Comparison of ENCODE assay signal across 30 cellular contexts in genomic region chr19:50292216-50292827, GRCh38. TPM values are rescaled to one million over a fixed set of nuclear protein-coding genes. Genes with fewer than 3 reads are reported as not detected.
"Had no signal": no experiment of that assay in that cellular context is flagged by ENCODE, and none has a peak within 500 bp of the region (broad histone marks: within the 10 kb centered on the region; RNA-seq: fewer than 3 reads in every experiment).

No MANE protein-coding gene starts in this region.

- H3K36me3 ChIP-seq: breast epithelium, WERI-Rb-1 had no signal

- H3K4me2 ChIP-seq: KMS-11 had no signal

- H3K9ac ChIP-seq: KMS-11 had no signal

- H3K4me1 Mint-ChIP-seq: activated naive CD4-positive, alpha-beta T cell treated with anti-CD3 and anti-CD28 coated beads, Interleukin-2, amount 10 ng/mL, durations not matched to agents 7 days and 5 days; T-cell had no signal

- H3K36me3 Mint-ChIP-seq: activated naive CD4-positive, alpha-beta T cell treated with anti-CD3 and anti-CD28 coated beads, Interleukin-2, amount 10 ng/mL, durations not matched to agents 7 days and 5 days; T-cell had no signal

- DNase-seq: activated CD4-positive, alpha-beta T cell treated with anti-CD3 and anti-CD28 coated beads for 4 hours; activated CD8-positive, alpha-beta memory T cell treated with anti-CD3 and anti-CD28 coated beads, Interleukin-2, amount 50 U/mL, for 4 hours; activated CD8-positive, alpha-beta T cell treated with anti-CD3 and anti-CD28 coated beads for 36 hours; activated gamma-delta T cell treated with Interleukin-2 at 50 U/mL for 16 hours; activated naive CD4-positive, alpha-beta T cell treated with anti-CD3 and anti-CD28 coated beads, Interleukin-2, amount 10 ng/mL, durations not matched to agents 7 days and 5 days; activated T-cell treated with anti-CD3 and anti-CD28 coated beads, Interleukin-2, amount 50 U/mL, for 72 hours; caudate nucleus; NCI-H1092; NCI-H1417; NCI-H1694; NCI-H2029; NCI-H2107; NCI-H2171 treated with DMSO at 0.1 percent for 48 hours; NCI-H345; NCI-H510A; NCI-H69; NK-92 treated with Interleukin-12 subunit alpha and Interleukin-12 subunit beta, amount 100 ng/mL, for 24 hours; OCI-M1; RPMI8226; T-cell; T-helper 2 cell; WERI-Rb-1 had no signal

- H3K4me3 Mint-ChIP-seq: activated CD8-positive, alpha-beta T cell treated with anti-CD3 and anti-CD28 coated beads for 36 hours; activated naive CD4-positive, alpha-beta T cell treated with anti-CD3 and anti-CD28 coated beads, Interleukin-2, amount 10 ng/mL, durations not matched to agents 7 days and 5 days; activated T-cell treated with anti-CD3 and anti-CD28 coated beads, Interleukin-2, amount 50 U/mL, for 72 hours; T-cell had no signal

- ATAC-seq: activated CD4-positive, CD25-positive, alpha-beta regulatory T cell treated with anti-CD3 and anti-CD28 coated beads, Interleukin-2, amount 50 U/mL, for 24 hours; activated CD8-positive, alpha-beta T cell treated with anti-CD3 and anti-CD28 coated beads for 36 hours; activated T-cell treated with anti-CD3 and anti-CD28 coated beads, Interleukin-2, amount 50 U/mL, for 72 hours; Panc1; Right ventricle myocardium inferior; T-cell had no signal

- H3K27ac ChIP-seq: breast epithelium, KMS-11, SK-N-MC, WERI-Rb-1 had no signal

- H3K4me3 ChIP-seq: breast epithelium, SK-N-MC had no signal

- H3K4me1 ChIP-seq: breast epithelium had no signal

- H3K9me3 Mint-ChIP-seq: activated CD8-positive, alpha-beta T cell treated with anti-CD3 and anti-CD28 coated beads for 36 hours; activated T-cell treated with anti-CD3 and anti-CD28 coated beads, Interleukin-2, amount 50 U/mL, for 72 hours had no signal

- H3K27me3 ChIP-seq: breast epithelium had no signal

- H3K27ac Mint-ChIP-seq: activated CD8-positive, alpha-beta T cell treated with anti-CD3 and anti-CD28 coated beads for 36 hours; activated naive CD4-positive, alpha-beta T cell treated with anti-CD3 and anti-CD28 coated beads, Interleukin-2, amount 10 ng/mL, durations not matched to agents 7 days and 5 days; activated T-cell treated with anti-CD3 and anti-CD28 coated beads, Interleukin-2, amount 50 U/mL, for 72 hours; activated T-helper 2 cell treated with anti-CD3 and anti-CD28 coated beads, Interferon-gamma antibody, Interleukin-2, Interleukin-4, amounts not matched to agents 10 μg/mL and 5 μg/mL and 100 μg/mL, durations not matched to agents 14 hours and 24 hours and 36 hours; T-cell had no signal

RNA-seq across cellular contexts. Expression of gene KCNC3, which starts 36.9 kb away (rescaled TPM):
- total RNA-seq: MCF 10A had no signal
